In genomic region chr18:49022311-49023280, GRCh38 we compare ENCODE assay signal across 15 cellular contexts.
DNase-seq lines count a peak whose midpoint lies in the region; ATAC-seq and TF ChIP-seq lines count a peak whose summit lies in the region.
"Had no signal": no experiment of that assay in that cellular context is flagged by ENCODE, and none has a peak within 500 bp of the region (broad histone marks: within the 10 kb centered on the region; RNA-seq: fewer than 3 reads in every experiment).

No MANE protein-coding gene starts in this region.

- H3K27me3 ChIP-seq in hepatocyte = no peaks in the 10 kb centered on the region
- no peaks in the 10 kb centered on the region for H3K27me3 ChIP-seq in stomach
- H3K27me3 ChIP-seq: ascending aorta, heart right ventricle had no signal

- no peaks in the 10 kb centered on the region for H3K9me3 ChIP-seq in KOPT-K1 (ENCODE audit: insufficient read depth, low read length, poor library complexity, severe bottlenecking)
- H3K9me3 ChIP-seq in hepatocyte (ENCODE audit: low read depth) = no peaks in the 10 kb centered on the region
- H3K9me3 ChIP-seq in stomach = no peaks in the 10 kb centered on the region
- H3K9me3 ChIP-seq: ascending aorta, heart right ventricle, SK-N-SH, thoracic aorta had no signal

- intact Hi-C loops in stomach (cut with DNase I; ENCODE audit: low total_unique reads) = no loop called here

- no peaks in the 10 kb centered on the region for H3K9me2 ChIP-seq in hepatocyte (replicated peaks; ENCODE audit: insufficient read depth)
- H3K9me2 ChIP-seq: SK-N-SH had no signal

- no peak for TF ChIP-seq EP300 in stomach (IDR thresholded peaks at IDR 0.05)

- peak; percentile 52 for DNase-seq in activated CD8-positive, alpha-beta memory T cell treated with anti-CD3 and anti-CD28 coated beads for 24 hours
- DNase-seq in activated CD8-positive, alpha-beta memory T cell treated with anti-CD3 and anti-CD28 coated beads, Interleukin-2, amount 50 U/mL, for 4 hours = no peak
- DNase-seq in hepatocyte (ENCODE audit: low spot score) = peak; percentile 3
- DNase-seq in stomach = peak; percentile 19
- DNase-seq: CD4-positive, alpha-beta memory T cell; NCI-H1105; T-helper 9 cell had no signal

- no peak overlapping the region for H2AFZ ChIP-seq in hepatocyte

- TF ChIP-seq CTCF in hepatocyte (IDR thresholded peaks at IDR 0.05; ENCODE audit: poor library complexity) = no peak
- TF ChIP-seq CTCF in stomach (IDR thresholded peaks at IDR 0.05) = no peak

- H3K4me3 ChIP-seq in hepatocyte (no peak overlapping the region), stomach (no peak overlapping the region)
- H3K4me3 ChIP-seq: ascending aorta, heart right ventricle, thoracic aorta had no signal

- H4K20me1 ChIP-seq in hepatocyte (ENCODE audit: insufficient read depth, poor library complexity, severe bottlenecking) = no peaks in the 10 kb centered on the region

- H3K4me1 ChIP-seq in hepatocyte (ENCODE audit: insufficient read depth) (peaks cover 14% of the 10 kb centered on the region), stomach (peaks cover 0 to 6% (median 0%) of the 10 kb centered on the region in 4 donors)
- H3K4me1 ChIP-seq: heart right ventricle had no signal

- H3K27ac ChIP-seq in KOPT-K1 (ENCODE audit: low read depth, low read length, poor library complexity, severe bottlenecking) (peak overlapping the region; percentile 93), hepatocyte (peak overlapping the region; percentile 77), stomach (no peak overlapping the region)
- H3K27ac ChIP-seq: ascending aorta, heart right ventricle, thoracic aorta had no signal

- no peak overlapping the region for H3K4me2 ChIP-seq in hepatocyte
- H3K4me2 ChIP-seq: SK-N-SH had no signal

- WGBS in hepatocyte (ENCODE audit: low lambda C conversion rate, missing lambda C conversion rate) = 96% methylated on average over 14 of the region's 14 CpGs
- 94 to 96% (median 94%) methylated on average over 10 to 14 of the region's 14 CpGs for whole genome bisulfite sequencing in stomach, 5 donors

- ATAC-seq in GM21737 (IDR thresholded peaks at IDR 0.05; ENCODE audit: unreplicated experiment) = no peak
- ATAC-seq in GM19035 (IDR thresholded peaks at IDR 0.05; ENCODE audit: unreplicated experiment) = no peak
- ATAC-seq in GM21528 (IDR thresholded peaks at IDR 0.05; ENCODE audit: low FRiP score, unreplicated experiment) = no peak

- H3K79me2 ChIP-seq in hepatocyte = peaks cover 25% of the 10 kb centered on the region

- H3K36me3 ChIP-seq in KOPT-K1 (ENCODE audit: insufficient read depth, low read length) (no peaks in the 10 kb centered on the region), hepatocyte (replicated peaks; ENCODE audit: insufficient read depth, low read depth) (no peaks in the 10 kb centered on the region), stomach (no peaks in the 10 kb centered on the region)
- H3K36me3 ChIP-seq: ascending aorta, heart right ventricle, thoracic aorta had no signal

- TF ChIP-seq POLR2A in stomach (IDR thresholded peaks at IDR 0.05) = no peak

Comparison
In these comparisons a context has a peak if more than half of its experiments do, and no peak if none do; other contexts are left out.
1. H3K27ac ChIP-seq: peak in KOPT-K1 (single experiment) and hepatocyte (single experiment); none in stomach (0 of 5).